ENCODE assay signal across 1 cellular context in the genomic region with DNA sequence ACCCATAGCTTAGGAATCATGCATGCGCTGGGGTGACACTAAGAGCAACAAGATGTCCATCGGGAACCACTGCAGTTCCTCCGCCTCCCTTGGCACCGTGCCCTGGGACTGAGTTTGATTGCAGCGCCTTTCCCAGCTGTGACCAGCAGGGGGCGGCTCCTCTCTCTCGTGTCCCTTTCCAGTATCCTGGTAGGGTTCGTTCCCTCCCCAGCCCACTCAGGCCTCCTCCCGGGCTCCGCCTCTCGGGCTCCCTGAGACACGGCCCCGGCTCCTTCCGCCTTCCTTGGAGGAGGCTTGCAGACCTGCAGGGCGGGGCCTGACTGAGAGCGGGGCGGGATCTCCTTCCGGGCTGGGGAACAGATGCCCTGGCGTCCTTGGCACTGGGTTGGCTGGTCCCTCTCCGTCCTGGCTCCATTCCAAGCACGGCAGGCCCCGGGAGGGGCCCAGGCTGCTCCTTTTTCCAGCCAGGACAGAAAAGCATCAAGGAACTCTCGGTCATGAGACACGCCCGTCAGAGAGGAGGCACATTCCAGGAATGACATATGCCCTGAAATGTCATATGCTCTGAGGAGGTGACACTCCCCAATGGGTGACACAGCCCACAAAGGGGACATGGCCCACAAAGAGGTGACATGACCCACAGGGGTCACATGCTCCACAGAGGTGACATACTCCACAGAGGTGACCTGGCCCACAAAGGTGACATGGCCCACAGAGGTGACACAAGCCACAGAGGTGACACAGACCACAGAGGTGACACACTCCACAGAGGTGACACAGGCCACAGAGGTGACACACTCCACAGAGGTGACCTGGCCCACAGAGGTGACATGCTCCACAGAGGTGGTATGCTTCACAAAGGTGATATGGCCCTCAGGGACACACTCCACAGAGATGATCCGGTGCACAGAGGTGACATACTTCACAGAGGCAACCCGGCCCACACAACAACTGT.
TF ChIP-seq lines count a peak whose summit lies in the region.

No MANE protein-coding gene starts in this region.

TF ChIP-seq in HEK293, 187 proteins besides CTCF, POLR2A, EP300 and RAD21 (continued from another document and continues in another):
- TF ChIP-seq PRDM4 (tag by site-specific recombination; IDR thresholded peaks at IDR 0.05) (no peak), PATZ1 (tag by site-specific recombination; IDR thresholded peaks at IDR 0.05) (peak; percentile 56), SP2 (tag by site-specific recombination; IDR thresholded peaks at IDR 0.05) (peak; percentile 89), ZNF146 (tag by site-specific recombination; IDR thresholded peaks at IDR 0.05) (no peak), ZBTB1 (tag by site-specific recombination; IDR thresholded peaks at IDR 0.05) (no peak), ZBTB10 (tag by site-specific recombination; IDR thresholded peaks at IDR 0.05) (0 out of 2 replicates have a peak, but pooled peaks have one; percentile 19), ZNF24 (tag by site-specific recombination; IDR thresholded peaks at IDR 0.05) (no peak), ZNF610 (tag by site-specific recombination; IDR thresholded peaks at IDR 0.05; ENCODE audit: borderline replicate concordance) (no peak), ZNF354C (tag by site-specific recombination; IDR thresholded peaks at IDR 0.05; ENCODE audit: borderline replicate concordance, low read depth) (no peak), KLF10 (tag by site-specific recombination; IDR thresholded peaks at IDR 0.05) (no peak; the same call in 1 of the 2 replicates), KLF8 (tag by site-specific recombination; IDR thresholded peaks at IDR 0.05) (peak; percentile 15; the same call in 1 of the 2 replicates), GLI2 (tag by site-specific recombination; IDR thresholded peaks at IDR 0.05; ENCODE audit: borderline replicate concordance, low read depth) (no peak), ZBTB44 (tag by site-specific recombination; IDR thresholded peaks at IDR 0.05) (0 out of 2 replicates have a peak, but pooled peaks have one; percentile 22), ZNF366 (tag by site-specific recombination; conservative IDR thresholded peaks at IDR 0.05) (no peak), ZNF335 (tag by site-specific recombination; conservative IDR thresholded peaks at IDR 0.05) (no peak), SCRT2 (tag by site-specific recombination; IDR thresholded peaks at IDR 0.05) (peak; percentile 79), ZNF626 (tag by site-specific recombination; IDR thresholded peaks at IDR 0.05) (no peak), ZNF548 (tag by site-specific recombination; IDR thresholded peaks at IDR 0.05) (no peak), ZFP3 (tag by site-specific recombination; IDR thresholded peaks at IDR 0.05; ENCODE audit: low read depth) (no peak), SP3 (tag by site-specific recombination; IDR thresholded peaks at IDR 0.05) (peak; percentile 72), ZNF580 (tag by site-specific recombination; IDR thresholded peaks at IDR 0.05) (no peak), ZNF350 (tag by site-specific recombination; IDR thresholded peaks at IDR 0.05) (no peak), WT1 (tag by site-specific recombination; IDR thresholded peaks at IDR 0.05) (peak; percentile 66), ZNF114 (tag by site-specific recombination; IDR thresholded peaks at IDR 0.05) (no peak), ZNF175 (tag by site-specific recombination; IDR thresholded peaks at IDR 0.05) (no peak), HOXC10 (CRISPR knock-in tag; IDR thresholded peaks at IDR 0.05) (no peak), ZNF132 (tag by site-specific recombination; IDR thresholded peaks at IDR 0.05; ENCODE audit: borderline replicate concordance) (no peak), ZBTB17 (tag by site-specific recombination; IDR thresholded peaks at IDR 0.05) (peak; percentile 72), ZSCAN30 (tag by site-specific recombination; IDR thresholded peaks at IDR 0.05) (peak; percentile 76; the same call in 1 of the 2 replicates), ZNF37A (tag by site-specific recombination; IDR thresholded peaks at IDR 0.05) (no peak; the same call in 1 of the 2 replicates), BCL11B (tag by site-specific recombination; IDR thresholded peaks at IDR 0.05; ENCODE audit: low read depth) (no peak), ZNF2 (tag by site-specific recombination; IDR thresholded peaks at IDR 0.05) (no peak; the same call in 1 of the 2 replicates), ZFP41 (tag by site-specific recombination; IDR thresholded peaks at IDR 0.05; ENCODE audit: borderline replicate concordance) (no peak), KLF16 (tag by site-specific recombination; IDR thresholded peaks at IDR 0.05) (0 out of 2 replicates have a peak, but pooled peaks have one; percentile 45), ZBTB8A (tag by site-specific recombination; IDR thresholded peaks at IDR 0.05) (peak; percentile 61)
- TF ChIP-seq, protein P1, sequence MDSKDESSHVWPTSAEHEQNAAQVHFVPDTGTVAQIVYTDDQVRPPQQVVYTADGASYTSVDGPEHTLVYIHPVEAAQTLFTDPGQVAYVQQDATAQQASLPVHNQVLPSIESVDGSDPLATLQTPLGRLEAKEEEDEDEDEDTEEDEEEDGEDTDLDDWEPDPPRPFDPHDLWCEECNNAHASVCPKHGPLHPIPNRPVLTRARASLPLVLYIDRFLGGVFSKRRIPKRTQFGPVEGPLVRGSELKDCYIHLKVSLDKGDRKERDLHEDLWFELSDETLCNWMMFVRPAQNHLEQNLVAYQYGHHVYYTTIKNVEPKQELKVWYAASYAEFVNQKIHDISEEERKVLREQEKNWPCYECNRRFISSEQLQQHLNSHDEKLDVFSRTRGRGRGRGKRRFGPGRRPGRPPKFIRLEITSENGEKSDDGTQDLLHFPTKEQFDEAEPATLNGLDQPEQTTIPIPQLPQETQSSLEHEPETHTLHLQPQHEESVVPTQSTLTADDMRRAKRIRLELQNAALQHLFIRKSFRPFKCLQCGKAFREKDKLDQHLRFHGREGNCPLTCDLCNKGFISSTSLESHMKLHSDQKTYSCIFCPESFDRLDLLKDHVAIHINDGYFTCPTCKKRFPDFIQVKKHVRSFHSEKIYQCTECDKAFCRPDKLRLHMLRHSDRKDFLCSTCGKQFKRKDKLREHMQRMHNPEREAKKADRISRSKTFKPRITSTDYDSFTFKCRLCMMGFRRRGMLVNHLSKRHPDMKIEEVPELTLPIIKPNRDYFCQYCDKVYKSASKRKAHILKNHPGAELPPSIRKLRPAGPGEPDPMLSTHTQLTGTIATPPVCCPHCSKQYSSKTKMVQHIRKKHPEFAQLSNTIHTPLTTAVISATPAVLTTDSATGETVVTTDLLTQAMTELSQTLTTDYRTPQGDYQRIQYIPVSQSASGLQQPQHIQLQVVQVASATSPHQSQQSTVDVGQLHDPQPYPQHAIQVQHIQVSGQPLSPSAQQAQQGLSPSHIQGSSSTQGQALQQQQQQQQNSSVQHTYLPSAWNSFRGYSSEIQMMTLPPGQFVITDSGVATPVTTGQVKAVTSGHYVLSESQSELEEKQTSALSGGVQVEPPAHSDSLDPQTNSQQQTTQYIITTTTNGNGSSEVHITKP (tag by site-specific recombination; IDR thresholded peaks at IDR 0.05), result no peak
- TF ChIP-seq, protein P2, sequence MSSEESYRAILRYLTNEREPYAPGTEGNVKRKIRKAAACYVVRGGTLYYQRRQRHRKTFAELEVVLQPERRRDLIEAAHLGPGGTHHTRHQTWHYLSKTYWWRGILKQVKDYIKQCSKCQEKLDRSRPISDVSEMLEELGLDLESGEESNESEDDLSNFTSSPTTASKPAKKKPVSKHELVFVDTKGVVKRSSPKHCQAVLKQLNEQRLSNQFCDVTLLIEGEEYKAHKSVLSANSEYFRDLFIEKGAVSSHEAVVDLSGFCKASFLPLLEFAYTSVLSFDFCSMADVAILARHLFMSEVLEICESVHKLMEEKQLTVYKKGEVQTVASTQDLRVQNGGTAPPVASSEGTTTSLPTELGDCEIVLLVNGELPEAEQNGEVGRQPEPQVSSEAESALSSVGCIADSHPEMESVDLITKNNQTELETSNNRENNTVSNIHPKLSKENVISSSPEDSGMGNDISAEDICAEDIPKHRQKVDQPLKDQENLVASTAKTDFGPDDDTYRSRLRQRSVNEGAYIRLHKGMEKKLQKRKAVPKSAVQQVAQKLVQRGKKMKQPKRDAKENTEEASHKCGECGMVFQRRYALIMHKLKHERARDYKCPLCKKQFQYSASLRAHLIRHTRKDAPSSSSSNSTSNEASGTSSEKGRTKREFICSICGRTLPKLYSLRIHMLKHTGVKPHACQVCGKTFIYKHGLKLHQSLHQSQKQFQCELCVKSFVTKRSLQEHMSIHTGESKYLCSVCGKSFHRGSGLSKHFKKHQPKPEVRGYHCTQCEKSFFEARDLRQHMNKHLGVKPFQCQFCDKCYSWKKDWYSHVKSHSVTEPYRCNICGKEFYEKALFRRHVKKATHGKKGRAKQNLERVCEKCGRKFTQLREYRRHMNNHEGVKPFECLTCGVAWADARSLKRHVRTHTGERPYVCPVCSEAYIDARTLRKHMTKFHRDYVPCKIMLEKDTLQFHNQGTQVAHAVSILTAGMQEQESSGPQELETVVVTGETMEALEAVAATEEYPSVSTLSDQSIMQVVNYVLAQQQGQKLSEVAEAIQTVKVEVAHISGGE (tag by site-specific recombination; conservative IDR thresholded peaks at IDR 0.05; ENCODE audit: low read depth), result peak; percentile 89
- TF ChIP-seq, protein P3, sequence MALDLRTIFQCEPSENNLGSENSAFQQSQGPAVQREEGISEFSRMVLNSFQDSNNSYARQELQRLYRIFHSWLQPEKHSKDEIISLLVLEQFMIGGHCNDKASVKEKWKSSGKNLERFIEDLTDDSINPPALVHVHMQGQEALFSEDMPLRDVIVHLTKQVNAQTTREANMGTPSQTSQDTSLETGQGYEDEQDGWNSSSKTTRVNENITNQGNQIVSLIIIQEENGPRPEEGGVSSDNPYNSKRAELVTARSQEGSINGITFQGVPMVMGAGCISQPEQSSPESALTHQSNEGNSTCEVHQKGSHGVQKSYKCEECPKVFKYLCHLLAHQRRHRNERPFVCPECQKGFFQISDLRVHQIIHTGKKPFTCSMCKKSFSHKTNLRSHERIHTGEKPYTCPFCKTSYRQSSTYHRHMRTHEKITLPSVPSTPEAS (tag by site-specific recombination; IDR thresholded peaks at IDR 0.05), result no peak
